1 cellular context compared by ENCODE assay signal in the genomic region with DNA sequence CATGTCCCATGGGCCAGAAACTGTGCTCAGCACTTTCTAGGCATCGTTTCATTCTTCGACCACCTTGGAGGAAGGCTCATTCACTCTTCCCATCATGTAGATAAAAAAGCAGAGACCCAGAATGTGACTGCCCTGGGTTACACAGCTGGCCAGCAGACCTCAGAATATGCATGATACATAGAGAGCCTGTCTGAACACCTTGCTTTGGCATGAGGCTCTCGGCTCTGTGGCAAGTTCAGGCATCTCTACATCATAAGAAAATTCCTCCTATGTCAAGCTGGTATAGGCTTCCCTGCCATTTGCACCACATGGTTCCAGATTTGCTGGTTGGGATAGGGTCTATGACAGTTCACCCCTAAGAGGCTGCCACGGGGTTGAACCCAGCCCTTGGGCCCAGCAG.
TF ChIP-seq lines count a peak whose summit lies in the region.

No MANE protein-coding gene starts in this region.

TF ChIP-seq in H1, 55 proteins besides CTCF, POLR2A, EP300 and RAD21:
- TF ChIP-seq CBX5 (IDR thresholded peaks at IDR 0.05; ENCODE audit: low read depth, low read length) = no peak
- no peak for TF ChIP-seq GABPA (IDR thresholded peaks at IDR 0.05; ENCODE audit: borderline replicate concordance, insufficient read depth, low read length)
- no peak for TF ChIP-seq CBX8 (IDR thresholded peaks at IDR 0.05; ENCODE audit: borderline replicate concordance, low read depth, low read length)
- TF ChIP-seq TAF1 (IDR thresholded peaks at IDR 0.05; ENCODE audit: low read depth, low read length) = no peak
- TF ChIP-seq HDAC2 (IDR thresholded peaks at IDR 0.05; ENCODE audit: borderline replicate concordance in 1 of 2, low read depth in 2 of 2, low read length in 2 of 2) = no peak
- TF ChIP-seq RNF2 (IDR thresholded peaks at IDR 0.05; ENCODE audit: borderline replicate concordance, low read depth, low read length, missing control alignments, poor library complexity, severe bottlenecking) = no peak
